Comparison of ENCODE assay signal across 21 cellular contexts in genomic region chr9:99977042-99977792, GRCh38.
"Had no signal": no experiment of that assay in that cellular context is flagged by ENCODE, and none has a peak within 500 bp of the region (broad histone marks: within the 10 kb centered on the region; RNA-seq: fewer than 3 reads in every experiment).

No MANE protein-coding gene starts in this region.

- DNase-seq: activated CD4-positive, alpha-beta memory T cell treated with anti-CD3 and anti-CD28 coated beads for 36 hours; activated CD4-positive, alpha-beta T cell treated with anti-CD3 and anti-CD28 coated beads for 48 hours; activated gamma-delta T cell; activated naive CD4-positive, alpha-beta T cell treated with anti-CD3 and anti-CD28 coated beads, Interleukin-2, amount 50 U/mL, for 16 hours; activated naive CD8-positive, alpha-beta T cell treated with anti-CD3 and anti-CD28 coated beads, Interleukin-2, amount 50 U/mL, for 24 hours; effector CD4-positive, alpha-beta T cell; erythroblast; foreskin melanocyte; glutamatergic neuron; hippocampal formation; kidney glomerular epithelial cell; left lung; midbrain; natural killer cell; ovary; psoas muscle; right cardiac atrium; stimulated activated CD4-positive, alpha-beta T cell treated with anti-CD3 and anti-CD28 coated beads, Interleukin-4, amount 100 ng/mL, for 4 hours; T-helper 17 cell; tibial artery had no signal

- H3K36me3 Mint-ChIP-seq: natural killer cell had no signal

- H3K9me3 Mint-ChIP-seq: activated CD4-positive, alpha-beta memory T cell treated with anti-CD3 and anti-CD28 coated beads for 36 hours; activated naive CD8-positive, alpha-beta T cell treated with anti-CD3 and anti-CD28 coated beads, Interleukin-2, amount 50 U/mL, for 24 hours; natural killer cell; stimulated activated naive CD8-positive, alpha-beta T cell treated with anti-CD3 and anti-CD28 coated beads, Interleukin-15, Interleukin-2, amounts not matched to agents 100 ng/mL and 50 ng/mL, for 24 hours had no signal

- ATAC-seq: activated naive CD8-positive, alpha-beta T cell treated with anti-CD3 and anti-CD28 coated beads, Interleukin-2, amount 50 U/mL, for 24 hours; left lung; natural killer cell; psoas muscle; T-helper 17 cell had no signal

- H3K4me3 Mint-ChIP-seq: activated CD4-positive, alpha-beta memory T cell treated with anti-CD3 and anti-CD28 coated beads for 36 hours; activated naive CD8-positive, alpha-beta T cell treated with anti-CD3 and anti-CD28 coated beads, Interleukin-2, amount 50 U/mL, for 24 hours; natural killer cell; stimulated activated naive CD8-positive, alpha-beta T cell treated with anti-CD3 and anti-CD28 coated beads, Interleukin-15, Interleukin-2, amounts not matched to agents 100 ng/mL and 50 ng/mL, for 24 hours; T-helper 17 cell had no signal

- H3K27ac Mint-ChIP-seq: activated CD4-positive, alpha-beta memory T cell treated with anti-CD3 and anti-CD28 coated beads for 36 hours; activated naive CD8-positive, alpha-beta T cell treated with anti-CD3 and anti-CD28 coated beads, Interleukin-2, amount 50 U/mL, for 24 hours had no signal

- H3K4me1 Mint-ChIP-seq: activated naive CD8-positive, alpha-beta T cell treated with anti-CD3 and anti-CD28 coated beads, Interleukin-2, amount 50 U/mL, for 24 hours; natural killer cell had no signal

- H3K27me3 Mint-ChIP-seq: activated CD4-positive, alpha-beta memory T cell treated with anti-CD3 and anti-CD28 coated beads for 36 hours; activated naive CD8-positive, alpha-beta T cell treated with anti-CD3 and anti-CD28 coated beads, Interleukin-2, amount 50 U/mL, for 24 hours; stimulated activated naive CD8-positive, alpha-beta T cell treated with anti-CD3 and anti-CD28 coated beads, Interleukin-15, Interleukin-2, amounts not matched to agents 100 ng/mL and 50 ng/mL, for 24 hours; T-helper 17 cell had no signal

- H3K4me3 ChIP-seq: left lung, ovary, psoas muscle, tibial artery had no signal
